ENCODE assay signal across 8 cellular contexts in the genomic region with DNA sequence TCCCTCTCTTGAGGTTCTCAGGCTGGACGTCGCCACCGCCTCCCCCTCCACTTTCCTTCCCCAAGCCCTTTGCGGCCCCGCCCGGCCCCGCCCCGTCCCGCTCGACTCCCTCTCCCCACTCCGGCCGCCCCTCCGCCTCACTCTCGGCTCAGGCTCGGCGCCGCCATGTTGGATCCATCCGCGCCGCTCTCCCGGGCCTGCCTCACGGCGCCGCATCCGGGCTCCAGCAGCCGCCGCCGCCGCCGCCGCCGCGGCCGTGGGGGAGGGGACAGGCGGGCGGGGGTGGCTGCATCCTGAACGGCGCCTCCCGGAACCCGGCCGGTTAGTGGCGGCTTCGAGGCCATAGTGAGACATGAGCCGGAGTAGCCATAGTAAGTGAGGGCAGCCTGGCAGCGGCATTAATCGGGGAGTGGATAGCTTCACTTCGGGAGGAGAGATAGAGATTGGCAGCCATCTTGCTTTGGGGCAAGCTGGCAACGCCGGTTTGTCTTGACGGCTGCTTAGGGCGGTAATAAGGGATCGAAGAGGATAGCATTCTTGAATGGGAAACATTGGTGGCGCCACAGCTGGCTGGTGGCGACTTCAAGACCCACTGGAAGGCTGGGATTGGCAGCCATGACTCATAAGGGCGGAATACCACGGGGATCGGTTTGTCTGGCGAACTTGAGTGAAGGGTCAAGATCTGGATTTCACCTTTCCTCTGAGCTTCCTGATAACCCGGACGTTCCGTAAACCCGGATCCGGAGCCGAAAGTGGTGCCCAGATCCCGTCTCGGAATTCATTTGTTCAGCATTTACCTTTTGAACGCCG. TPM values are rescaled to one million over a fixed set of nuclear protein-coding genes. Genes with fewer than 3 reads are reported as not detected.
DNase-seq lines count a peak whose midpoint lies in the region; ATAC-seq and TF ChIP-seq lines count a peak whose summit lies in the region.

A gene with protein sequence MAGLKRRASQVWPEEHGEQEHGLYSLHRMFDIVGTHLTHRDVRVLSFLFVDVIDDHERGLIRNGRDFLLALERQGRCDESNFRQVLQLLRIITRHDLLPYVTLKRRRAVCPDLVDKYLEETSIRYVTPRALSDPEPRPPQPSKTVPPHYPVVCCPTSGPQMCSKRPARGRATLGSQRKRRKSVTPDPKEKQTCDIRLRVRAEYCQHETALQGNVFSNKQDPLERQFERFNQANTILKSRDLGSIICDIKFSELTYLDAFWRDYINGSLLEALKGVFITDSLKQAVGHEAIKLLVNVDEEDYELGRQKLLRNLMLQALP (minus strand): TSS at position 258 of the 810 bp plus-strand sequence. CDS start 8,205 bp downstream, outside the sequence.

- no peaks in the 10 kb centered on the region for H3K9me3 ChIP-seq in ovary
- no peaks in the 10 kb centered on the region for H3K9me3 ChIP-seq in thyroid gland

- TF ChIP-seq EP300 in ovary (IDR thresholded peaks at IDR 0.05) = peak; percentile 32

- H3K27me3 ChIP-seq in ovary = no peaks in the 10 kb centered on the region
- H3K27me3 ChIP-seq in thyroid gland = no peaks in the 10 kb centered on the region

- H3K4me1 ChIP-seq in ovary (ENCODE audit: insufficient read depth) (peaks cover 5% of the 10 kb centered on the region), thyroid gland (peaks cover 20 to 28% of the 10 kb centered on the region in 2 donors)

- no peaks in the 10 kb centered on the region for H3K9me3 Mint-ChIP-seq in activated naive CD8-positive, alpha-beta T cell (ENCODE audit: low read depth)
- H3K9me3 Mint-ChIP-seq in glutamatergic neuron (ENCODE audit: unreplicated experiment) = no peaks in the 10 kb centered on the region

- H3K36me3 Mint-ChIP-seq in activated naive CD8-positive, alpha-beta T cell = peaks cover 4% of the 10 kb centered on the region
- H3K36me3 Mint-ChIP-seq in glutamatergic neuron (ENCODE audit: unreplicated experiment) = no peaks in the 10 kb centered on the region

- peak; percentile 95 for ATAC-seq in HG02623 (IDR thresholded peaks at IDR 0.05; ENCODE audit: unreplicated experiment)

- H3K4me3 Mint-ChIP-seq in activated naive CD8-positive, alpha-beta T cell = no peak within 1 kb of the TSS
- no peak within 1 kb of the TSS for H3K4me3 Mint-ChIP-seq in glutamatergic neuron (ENCODE audit: unreplicated experiment)

- H3K4me3 ChIP-seq in ovary = peak within 1 kb of the TSS; percentile 77
- peak within 1 kb of the TSS; percentile 55 to 82 (median 72) for H3K4me3 ChIP-seq in thyroid gland (replicated peaks in 1 of 3)

- peaks cover 46% of the 10 kb centered on the region for H3K4me1 Mint-ChIP-seq in activated naive CD8-positive, alpha-beta T cell (ENCODE audit: low read depth)
- peaks cover 20% of the 10 kb centered on the region for H3K4me1 Mint-ChIP-seq in glutamatergic neuron (ENCODE audit: low read depth, unreplicated experiment)

- TF ChIP-seq CTCF in glutamatergic neuron (IDR thresholded peaks at IDR 0.05; ENCODE audit: partially characterized antibody, unreplicated experiment) (no peak), ovary (IDR thresholded peaks at IDR 0.05) (no peak), thyroid gland (IDR thresholded peaks at IDR 0.05) (peak in 1 of 6 experiments; percentile 16)

- H3K36me3 ChIP-seq in ovary (no peaks in the 10 kb centered on the region), thyroid gland (peaks cover 6 to 9% of the 10 kb centered on the region in 2 donors)

- H3K27ac Mint-ChIP-seq in activated naive CD8-positive, alpha-beta T cell = peak within 1 kb of the TSS; percentile 97
- peak within 1 kb of the TSS; percentile 74 for H3K27ac Mint-ChIP-seq in glutamatergic neuron (ENCODE audit: unreplicated experiment)

- no peaks in the 10 kb centered on the region for H3K27me3 Mint-ChIP-seq in activated naive CD8-positive, alpha-beta T cell
- peaks cover 3% of the 10 kb centered on the region for H3K27me3 Mint-ChIP-seq in glutamatergic neuron (ENCODE audit: unreplicated experiment)

- intact Hi-C loops in ovary (cut with DNase I) = no loop called here
- intact Hi-C loops in thyroid gland (cut with DNase I) = no loop called here

- H3K27ac ChIP-seq in ovary = peak within 1 kb of the TSS; percentile 95 to 97
- H3K27ac ChIP-seq in thyroid gland = peak within 1 kb of the TSS; percentile 86 to 98 (median 89)

- peak; percentile 96 for DNase-seq in NCI-H1105 (lab: John Stamatoyannopoulos, UW)
- DNase-seq in SKM-1 treated with dmso at 0.1 percent for 144 hours (lab: John Stamatoyannopoulos, UW; ENCODE audit: unreplicated experiment) = peak; percentile 98
- DNase-seq in glutamatergic neuron = peak; percentile 89
- peak; percentile 93 to 95 (median 94) for DNase-seq in ovary
- peak; percentile 96 for DNase-seq in thyroid gland

- TF ChIP-seq POLR2A in GM10847 (IDR thresholded peaks at IDR 0.05; ENCODE audit: extremely low read depth, insufficient read length) (peak; percentile 56), ovary (IDR thresholded peaks at IDR 0.05) (peak; percentile 45), thyroid gland (IDR thresholded peaks at IDR 0.05) (peak in 1 of 2 donors; percentile 54)

- WGBS in ovary, 3 donors = 0 to 1% (median 1%) methylated on average over 65 to 68 of the region's 68 CpGs
- WGBS in thyroid gland, 2 donors = 0% methylated on average over 26 to 35 of the region's 68 CpGs

RNA-seq across cellular contexts. Expression of the gene that starts here (rescaled TPM):
- total RNA-seq in glutamatergic neuron (ENCODE audit: unreplicated experiment) = 34.6 TPM
- total RNA-seq in ovary = 10 to 100 TPM; 19.0 to 40.2 (median 38.1) TPM
- polyA plus RNA-seq in ovary = 10 to 100 TPM; 35.2 to 53.9 TPM
- 10 to 100 TPM; 27.5 to 34.6 (median 31.1) TPM for total RNA-seq in thyroid gland

Comparison
In these comparisons a context has a peak if more than half of its experiments do, and no peak if none do; other contexts are left out.
1. Peak in every context shown above with its lines: DNase-seq, ATAC-seq, H3K4me3 ChIP-seq and H3K27ac ChIP-seq.